8 cellular contexts compared by ENCODE assay signal in the genomic region with DNA sequence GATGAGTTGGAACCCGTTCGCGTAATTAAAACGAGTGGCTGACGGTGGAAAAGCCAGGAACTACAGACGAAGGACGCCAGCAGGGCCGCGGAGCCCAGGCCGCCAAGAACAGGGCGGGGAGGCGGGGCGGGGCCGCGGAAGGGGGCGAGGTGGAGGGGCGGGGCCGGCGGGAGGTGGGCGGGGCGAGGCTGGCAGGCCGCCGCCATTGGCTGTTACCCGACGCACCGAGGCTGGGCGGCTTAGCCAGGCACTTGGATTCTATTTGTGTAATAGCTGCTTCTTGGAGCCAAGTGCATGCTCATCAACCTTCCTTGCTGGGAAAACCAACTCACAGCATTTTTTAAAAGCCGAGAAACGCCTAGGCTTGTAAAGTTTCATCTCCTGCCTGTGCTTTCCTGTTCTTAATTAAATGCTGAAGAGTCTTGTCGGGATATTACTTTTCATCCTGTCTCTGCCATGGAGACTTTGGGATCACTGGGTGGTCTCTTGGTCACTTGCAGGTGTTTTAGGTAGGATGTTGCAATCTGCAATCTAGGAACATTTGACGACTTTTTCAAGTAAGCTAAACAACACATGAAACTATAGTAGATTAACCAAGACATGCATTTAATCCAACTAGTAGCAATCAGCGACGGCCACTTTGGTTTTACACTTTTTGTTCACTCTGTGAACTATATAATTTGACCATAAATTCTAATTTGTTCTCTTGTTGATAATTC.
A peak's percentile ranks its signal among the peaks of the same experiment; 100 is the strongest.
DNase-seq lines count a peak whose midpoint lies in the region; ATAC-seq, FAIRE-seq and TF ChIP-seq lines count a peak whose summit lies in the region.

No MANE protein-coding gene starts in this region.

- H4K20me1 ChIP-seq in OCI-LY3 (ENCODE audit: insufficient read depth, low read length): peaks cover 14% of the 10 kb centered on the region
- H4K20me1 ChIP-seq in endothelial cell of umbilical vein (replicated peaks; ENCODE audit: control insufficient read depth, extremely low read depth, insufficient read depth, low read length): no peaks in the 10 kb centered on the region

- H3K9ac ChIP-seq in HUES6 (ENCODE audit: low read length) (peak overlapping the region; percentile 95), OCI-LY3 (ENCODE audit: low read length) (peak overlapping the region; percentile 85), endothelial cell of umbilical vein (replicated peaks; ENCODE audit: extremely low read depth, insufficient read depth, low read length) (peak overlapping the region; percentile 94)

- POLR2A ChIA-PET in endothelial cell of umbilical vein (lab: Charles Lee): interaction anchor here (0.7 kb wide), 1 partner anchor 75 kb away, joined by 3 read pairs; no protein-coding TSS in a partner anchor

- peak; percentile 67 for FAIRE-seq in endothelial cell of umbilical vein (lab: Jason Lieb, UNC)

- CTCF ChIA-PET in endothelial cell of umbilical vein (lab: Charles Lee): interaction anchor here (0.7 to 2.1 kb wide), 7 partner anchors 11 to 139 kb away, joined by 3 to 13 read pairs (median 4); no protein-coding TSS in a partner anchor

- H3K36me3 ChIP-seq in HUES6 (ENCODE audit: control insufficient read depth, insufficient read depth, low read length): no peaks in the 10 kb centered on the region
- H3K36me3 ChIP-seq in OCI-LY3 (replicated peaks; ENCODE audit: low read depth, low read length): no peaks in the 10 kb centered on the region
- no peaks in the 10 kb centered on the region for H3K36me3 ChIP-seq in endothelial cell of umbilical vein (ENCODE audit: control insufficient read depth in 2 of 2, extremely low read depth in 1 of 2, insufficient read depth in 2 of 2, low read length in 2 of 2)

- H3K9me3 ChIP-seq in HUES6 (ENCODE audit: control insufficient read depth, insufficient read depth, low read depth, low read length) (peaks cover 4% of the 10 kb centered on the region), OCI-LY3 (ENCODE audit: insufficient read depth, low read length) (no peaks in the 10 kb centered on the region), endothelial cell of umbilical vein (replicated peaks; ENCODE audit: control insufficient read depth, insufficient read depth, low read length) (no peaks in the 10 kb centered on the region)

- no peaks in the 10 kb centered on the region for H3K27me3 ChIP-seq in HUES6 (ENCODE audit: control insufficient read depth, insufficient read depth, low read length)
- H3K27me3 ChIP-seq in OCI-LY3 (ENCODE audit: low read depth, low read length): no peaks in the 10 kb centered on the region
- H3K27me3 ChIP-seq in endothelial cell of umbilical vein (ENCODE audit: control insufficient read depth in 2 of 2, insufficient read depth in 2 of 2, low read length in 2 of 2): no peaks in the 10 kb centered on the region

- intact Hi-C loops in endothelial cell of umbilical vein (cut with micrococcal nuclease): loop anchor here (2.0 to 5.0 kb wide), 3 partner anchors 70 to 155 kb away; no protein-coding TSS in a partner anchor

- peaks cover 45% of the 10 kb centered on the region for H3K79me2 ChIP-seq in OCI-LY3 (ENCODE audit: low read length)
- H3K79me2 ChIP-seq in endothelial cell of umbilical vein (ENCODE audit: control insufficient read depth, insufficient read depth, low read length): peaks cover 36% of the 10 kb centered on the region

- H3K4me2 ChIP-seq in OCI-LY3 (ENCODE audit: low read length): peak overlapping the region; percentile 89
- peak overlapping the region; percentile 98 for H3K4me2 ChIP-seq in endothelial cell of umbilical vein (ENCODE audit: insufficient read depth, low read length)

- no peaks in the 10 kb centered on the region for H3K9me1 ChIP-seq in endothelial cell of umbilical vein (replicated peaks; ENCODE audit: control insufficient read depth, extremely low read depth, insufficient read depth, low read length)

- peak; percentile 79 for DNase-seq in COLO668 (lab: John Stamatoyannopoulos, UW; ENCODE audit: unreplicated experiment)
- DNase-seq in activated T-cell treated with anti-CD3 and anti-CD28 coated beads for 24 hours (ENCODE audit: low read depth): peak; percentile 76
- peak; percentile 77 for DNase-seq in endothelial cell of umbilical vein (ENCODE audit: low read depth, low spot score)
- peak; percentile 89 for DNase-seq in midbrain (lab: John Stamatoyannopoulos, UW)
- peak; percentile 62 to 72 for DNase-seq in stimulated activated CD8-positive, alpha-beta memory T cell treated with anti-CD3 and anti-CD28 coated beads, Interleukin-2, amount 100 ng/mL, for 1 hour (ENCODE audit: low read depth in 2 of 2)

- H3K27ac ChIP-seq in HUES6 (ENCODE audit: low read depth, low read length) (peak overlapping the region; percentile 99), OCI-LY3 (ENCODE audit: low read length) (peak overlapping the region; percentile 84), endothelial cell of umbilical vein (ENCODE audit: insufficient read depth, low read depth, low read length) (peak overlapping the region; percentile 92)

- H2AFZ ChIP-seq in OCI-LY3 (ENCODE audit: low read depth, low read length): peak overlapping the region; percentile 41; the same call in 1 of the 2 replicates
- peak overlapping the region; percentile 69 for H2AFZ ChIP-seq in endothelial cell of umbilical vein (ENCODE audit: low read depth, low read length)

- H3K4me1 ChIP-seq in HUES6 (ENCODE audit: control insufficient read depth, insufficient read depth, low read length): peaks cover 19% of the 10 kb centered on the region
- peaks cover 20% of the 10 kb centered on the region for H3K4me1 ChIP-seq in OCI-LY3 (ENCODE audit: low read length)
- H3K4me1 ChIP-seq in endothelial cell of umbilical vein (ENCODE audit: control insufficient read depth, extremely low read depth, insufficient read depth, low read length): peaks cover 18% of the 10 kb centered on the region

- dilution Hi-C loops in endothelial cell of umbilical vein (cut with MboI; ENCODE audit: extremely low pct_ligation_motif_present, low sequenced_read_pairs): no loop called here

- BruUV-seq in endothelial cell of umbilical vein (replicated peaks; lab: Mats Ljungman, UMichigan): no TSS peak

- peak; percentile 52 for ATAC-seq in GM21447 (IDR thresholded peaks at IDR 0.05; ENCODE audit: unreplicated experiment)

- TF ChIP-seq CTCF in OCI-LY3 (IDR thresholded peaks at IDR 0.05; ENCODE audit: low read depth, low read length) (no peak), endothelial cell of umbilical vein (IDR thresholded peaks at IDR 0.05; ENCODE audit: extremely low read depth in 1 of 2, insufficient read depth in 1 of 2, low read depth in 1 of 2, low read length in 2 of 2) (no peak)

- no peak for TF ChIP-seq POLR2A in endothelial cell of umbilical vein (IDR thresholded peaks at IDR 0.05; ENCODE audit: low read depth, low read length)

- H3K4me3 ChIP-seq in HUES6 (ENCODE audit: low read depth, low read length) (peak overlapping the region; percentile 97), OCI-LY3 (ENCODE audit: low read length) (peak overlapping the region; percentile 91), endothelial cell of umbilical vein (replicated peaks in 1 of 3; ENCODE audit: insufficient read depth in 1 of 3, low read depth in 1 of 3, low read length in 3 of 3) (peak overlapping the region; percentile 39 to 94 (median 92))

TF ChIP-seq in endothelial cell of umbilical vein, 7 proteins besides CTCF, POLR2A, EP300 and RAD21:
- TF ChIP-seq GATA2 (IDR thresholded peaks at IDR 0.05; ENCODE audit: insufficient read depth, insufficient read length, low read depth, low read length) (no peak), POLR2AphosphoS5 (IDR thresholded peaks at IDR 0.05; ENCODE audit: insufficient read depth, low read depth, low read length) (no peak), MYC (IDR thresholded peaks at IDR 0.05; ENCODE audit: low read depth, low read length) (no peak), EZH2 (IDR thresholded peaks at IDR 0.05; ENCODE audit: borderline replicate concordance, low read depth, low read length, severe bottlenecking) (no peak)

Comparison
In these comparisons a context has a peak if more than half of its experiments do, and no peak if none do; other contexts are left out.
1. Peak in every context shown above with its lines: DNase-seq, ATAC-seq, H3K4me3 ChIP-seq and H3K27ac ChIP-seq.